Comparison of ENCODE assay signal across 8 cellular contexts in the genomic region with DNA sequence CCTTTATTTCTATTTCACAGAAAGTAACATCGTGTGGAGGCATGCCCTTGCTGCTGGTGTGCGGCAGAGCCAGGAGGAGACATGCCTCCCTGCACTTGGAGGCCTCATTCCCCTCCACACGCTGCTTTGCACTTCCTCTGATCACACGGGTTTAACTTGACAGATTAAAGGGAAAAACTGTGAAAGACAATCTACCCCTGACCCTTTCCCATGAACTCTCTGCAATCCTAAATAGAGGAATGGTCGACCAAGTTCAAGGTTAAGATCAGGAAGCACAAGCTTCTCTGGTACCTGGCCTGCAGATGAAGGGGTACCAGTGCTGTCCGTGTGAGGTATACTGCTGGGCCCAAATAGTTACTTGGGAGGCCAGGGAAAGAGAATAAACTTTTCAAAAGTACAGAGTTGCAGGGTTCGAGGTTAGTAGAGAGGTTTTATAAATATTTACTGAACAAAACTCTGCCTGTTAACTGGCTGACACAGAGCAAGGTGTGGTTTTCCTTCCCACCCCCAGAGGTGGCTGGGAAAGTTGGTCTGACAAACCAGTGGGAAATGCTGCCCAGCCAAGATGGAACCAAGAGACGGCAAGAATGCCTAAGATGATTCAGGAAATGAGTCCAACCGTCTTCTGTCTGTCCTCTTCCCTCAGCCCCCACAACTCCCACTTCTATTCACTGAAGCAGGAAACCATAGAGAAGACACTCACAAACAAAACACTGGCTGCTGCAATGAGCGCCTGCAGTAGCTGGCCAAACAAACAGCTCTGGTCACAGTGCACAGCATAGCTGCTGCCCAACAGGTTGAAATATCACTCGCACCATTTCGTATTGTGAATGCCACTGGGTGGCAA.
DNase-seq lines count a peak whose midpoint lies in the region; ATAC-seq and TF ChIP-seq lines count a peak whose summit lies in the region.

No MANE protein-coding gene starts in this region.

- H3F3A ChIP-seq in smooth muscle cell (ENCODE audit: low read depth) = peaks cover 25% of the 10 kb centered on the region

- H3K4me1 ChIP-seq in HUES48 (ENCODE audit: control insufficient read depth, insufficient read depth, low read length) (peaks cover 31% of the 10 kb centered on the region), smooth muscle cell (ENCODE audit: low read depth) (peaks cover 9% of the 10 kb centered on the region), body of pancreas (no peaks in the 10 kb centered on the region)

- ATAC-seq in body of pancreas = no peak

- no peaks in the 10 kb centered on the region for H3K27me3 ChIP-seq in HUES48 (ENCODE audit: control insufficient read depth, insufficient read depth, low read length)
- no peaks in the 10 kb centered on the region for H3K27me3 ChIP-seq in smooth muscle cell (ENCODE audit: low read depth)
- H3K27me3 ChIP-seq in body of pancreas = no peaks in the 10 kb centered on the region

- no peaks in the 10 kb centered on the region for H3K36me3 ChIP-seq in HUES48 (ENCODE audit: control insufficient read depth, insufficient read depth, low read length)
- H3K36me3 ChIP-seq in smooth muscle cell (ENCODE audit: low read depth) = no peaks in the 10 kb centered on the region
- no peaks in the 10 kb centered on the region for H3K36me3 ChIP-seq in body of pancreas (replicated peaks in 1 of 2; ENCODE audit: insufficient read depth in 1 of 2, low read depth in 2 of 2)

- H3K4me2 ChIP-seq in smooth muscle cell = peak overlapping the region; percentile 68

- H3K9ac ChIP-seq in HUES48 (ENCODE audit: low read depth, low read length) = no peak overlapping the region
- peak overlapping the region; percentile 83 for H3K9ac ChIP-seq in smooth muscle cell (ENCODE audit: low read depth)

- peaks cover 98% of the 10 kb centered on the region for H3K79me2 ChIP-seq in smooth muscle cell (ENCODE audit: low read depth)

- DNase-seq in GM19238 (ENCODE audit: insufficient read length, low spot score) (peak; percentile 32), dermis microvascular lymphatic vessel endothelial cell (ENCODE audit: low read depth in 2 of 2) (peak; percentile 67 to 91), smooth muscle cell (lab: John Stamatoyannopoulos, UW; ENCODE audit: unreplicated experiment) (no peak), amygdala (lab: John Stamatoyannopoulos, UW) (no peak), body of pancreas (no peak), NCI-H2081 (lab: John Stamatoyannopoulos, UW) (no peak), C1 segment of cervical spinal cord (lab: John Stamatoyannopoulos, UW) (no peak)

- H3K4me3 ChIP-seq in HUES48 (ENCODE audit: low read depth, low read length) = no peak overlapping the region
- H3K4me3 ChIP-seq in smooth muscle cell = no peak overlapping the region
- no peak overlapping the region for H3K4me3 ChIP-seq in body of pancreas

- H3K27ac ChIP-seq in HUES48 (ENCODE audit: low read depth, low read length) (peak overlapping the region; percentile 23), smooth muscle cell (ENCODE audit: low read depth) (peak overlapping the region; percentile 96), body of pancreas (no peak overlapping the region)

- no peak for TF ChIP-seq POLR2A in body of pancreas (IDR thresholded peaks at IDR 0.05)

- WGBS in smooth muscle cell (ENCODE audit: low lambda C conversion rate) = 32% methylated on average over 12 of the region's 12 CpGs
- WGBS in body of pancreas, 2 donors = 51 to 63% methylated on average over 12 of the region's 12 CpGs

- peaks cover 98% of the 10 kb centered on the region for H4K20me1 ChIP-seq in smooth muscle cell (ENCODE audit: low read depth)

- intact Hi-C loops in body of pancreas (cut with DNase I) = no loop called here

- H3K9me3 ChIP-seq in HUES48 (ENCODE audit: control insufficient read depth, insufficient read depth, low read length) (no peaks in the 10 kb centered on the region), smooth muscle cell (replicated peaks; ENCODE audit: low read depth) (no peaks in the 10 kb centered on the region), body of pancreas (no peaks in the 10 kb centered on the region)

- no peak for TF ChIP-seq CTCF in smooth muscle cell (IDR thresholded peaks at IDR 0.05; ENCODE audit: borderline replicate concordance, insufficient read depth, poor library complexity, severe bottlenecking)
- TF ChIP-seq CTCF in body of pancreas (IDR thresholded peaks at IDR 0.05) = no peak

- no peak overlapping the region for H2AFZ ChIP-seq in smooth muscle cell (ENCODE audit: low read depth)

Comparison
In these comparisons a context has a peak if more than half of its experiments do, and no peak if none do; other contexts are left out.
1. DNase-seq: peak in GM19238 (single experiment) and dermis microvascular lymphatic vessel endothelial cell (2 of 2); none in smooth muscle cell (single experiment), amygdala (0 of 56), body of pancreas (0 of 4), NCI-H2081 (0 of 2) and C1 segment of cervical spinal cord (0 of 14).
2. H3K27ac ChIP-seq: peak in HUES48 (single experiment) and smooth muscle cell (single experiment); none in body of pancreas (0 of 4).